ENCODE assay signal across 20 cellular contexts in genomic region chr3:10345911-10346310, GRCh38. TPM values are rescaled to one million over a fixed set of nuclear protein-coding genes. Genes with fewer than 3 reads are reported as not detected.
A peak's percentile ranks its signal among the peaks of the same experiment; 100 is the strongest.
DNase-seq lines count a peak whose midpoint lies in the region; ATAC-seq and TF ChIP-seq lines count a peak whose summit lies in the region.
"Had no signal": no experiment of that assay in that cellular context is flagged by ENCODE, and none has a peak within 500 bp of the region (broad histone marks: within the 10 kb centered on the region; RNA-seq: fewer than 3 reads in every experiment).

No MANE protein-coding gene starts in this region.

- H3K4ac ChIP-seq in IMR-90 (ENCODE audit: low read depth, low read length): no peak overlapping the region

- no peak overlapping the region for H2AFZ ChIP-seq in IMR-90 (replicated peaks; ENCODE audit: low read length, poor library complexity)
- H2AFZ ChIP-seq: GM23248 had no signal

- dilution Hi-C loops in IMR-90 (cut with HindIII; ENCODE audit: low sequenced_read_pairs, unreplicated experiment): no loop called here

- H3K4me3 ChIP-seq in IMR-90 (ENCODE audit: insufficient read depth, low read depth, low read length) (no peak overlapping the region), dorsolateral prefrontal cortex (no peak overlapping the region)
- H3K4me3 ChIP-seq: A549, GM23248, K562 had no signal

- no peak overlapping the region for H2BK120ac ChIP-seq in IMR-90 (ENCODE audit: low read depth, low read length)

- no TSS peak for BruUV-seq in IMR-90 (replicated peaks; lab: Mats Ljungman, UMichigan)

- H3K23ac ChIP-seq in IMR-90 (ENCODE audit: low read depth, low read length): no peak overlapping the region

- no peak for TF ChIP-seq RAD21 in IMR-90 (IDR thresholded peaks at IDR 0.05; ENCODE audit: low read length)

- H2AK5ac ChIP-seq in IMR-90 (ENCODE audit: low read depth, low read length): no peak overlapping the region

- no peaks in the 10 kb centered on the region for H3K4me1 ChIP-seq in IMR-90 (ENCODE audit: control insufficient read depth, insufficient read depth, low read length)
- H3K4me1 ChIP-seq: A549 had no signal

- H3K4me2 ChIP-seq in IMR-90 (ENCODE audit: low read depth, low read length): no peak overlapping the region
- H3K4me2 ChIP-seq: A549 had no signal

- no peaks in the 10 kb centered on the region for H3K9me3 Mint-ChIP-seq in natural killer cell treated with Interleukin-12 subunit alpha and Interleukin-12 subunit beta and Interleukin-15 and Interleukin-18, amount 100 ng/mL, for 72 hours
- H3K9me3 Mint-ChIP-seq: CD8-positive, alpha-beta memory T cell had no signal

- WGBS in IMR-90 (ENCODE audit: extremely low coverage in 2 of 2, insufficient read length in 1 of 2), 2 experiments: 100% methylated on average over 5 of the region's 15 CpGs; no CpG with 5 or more reads in 1 of the 2 experiments

- H3K9me3 ChIP-seq in IMR-90 (ENCODE audit: control insufficient read depth, insufficient read depth, low read length): no peaks in the 10 kb centered on the region
- H3K9me3 ChIP-seq: A549 had no signal

- H2BK15ac ChIP-seq in IMR-90 (ENCODE audit: low read depth, low read length): no peak overlapping the region

- H3K4me1 Mint-ChIP-seq in natural killer cell treated with Interleukin-12 subunit alpha and Interleukin-12 subunit beta and Interleukin-15 and Interleukin-18, amount 100 ng/mL, for 72 hours (ENCODE audit: low read depth in 2 of 2): peaks cover 0 to 6% of the 10 kb centered on the region in 2 donors
- H3K4me1 Mint-ChIP-seq: CD8-positive, alpha-beta memory T cell had no signal

- H3K4me3 Mint-ChIP-seq in natural killer cell treated with Interleukin-12 subunit alpha and Interleukin-12 subunit beta and Interleukin-15 and Interleukin-18, amount 100 ng/mL, for 72 hours: no peak overlapping the region
- H3K4me3 Mint-ChIP-seq: CD8-positive, alpha-beta memory T cell had no signal

- H3K56ac ChIP-seq in IMR-90 (ENCODE audit: extremely low read depth, insufficient read depth, low read length): no peak overlapping the region

- no peak overlapping the region for H3K14ac ChIP-seq in IMR-90 (replicated peaks; ENCODE audit: low read depth, low read length)

- no peak overlapping the region for H3K27ac Mint-ChIP-seq in natural killer cell treated with Interleukin-12 subunit alpha and Interleukin-12 subunit beta and Interleukin-15 and Interleukin-18, amount 100 ng/mL, for 72 hours

- DNase-seq in IMR-90 (no peak), dorsolateral prefrontal cortex (peak in 1 of 10 donors; percentile 31), mucosa of gallbladder (ENCODE audit: low spot score) (no peak), MV-4-11 (lab: John Stamatoyannopoulos, UW) (no peak)
- no peak for DNase-seq in natural killer cell treated with Interleukin-12 subunit alpha and Interleukin-12 subunit beta and Interleukin-15 and Interleukin-18, amount 100 ng/mL, for 72 hours (ENCODE audit: low spot score)
- DNase-seq: AML-193; CD8-positive, alpha-beta memory T cell; COR-L47; DMS 273 treated with DMSO at 0.1 percent for 48 hours; DMS53; DND-41; EL; GM23248; HCEC 1CT had no signal

- no peaks in the 10 kb centered on the region for H3K79me1 ChIP-seq in IMR-90 (ENCODE audit: low read depth in 1 of 2, low read length in 2 of 2)

- peaks cover 6% of the 10 kb centered on the region; the same call in 1 of the 2 replicates for H4K20me1 ChIP-seq in IMR-90 (ENCODE audit: insufficient read depth, low read length)

- no peaks in the 10 kb centered on the region for H3K9me1 ChIP-seq in IMR-90 (ENCODE audit: insufficient read depth, low read length)

- no peak overlapping the region for H3K9ac ChIP-seq in IMR-90 (ENCODE audit: low read depth, low read length)
- H3K9ac ChIP-seq: GM23248 had no signal

- no peak overlapping the region for H4K5ac ChIP-seq in IMR-90 (ENCODE audit: low read depth, low read length)

- in situ Hi-C loops in IMR-90 (cut with MboI; ENCODE audit: low sequenced_read_pairs): no loop called here

- no peak for TF ChIP-seq POLR2A in IMR-90 (IDR thresholded peaks at IDR 0.05; ENCODE audit: low read depth, low read length)

- no peaks in the 10 kb centered on the region for H3K36me3 Mint-ChIP-seq in natural killer cell treated with Interleukin-12 subunit alpha and Interleukin-12 subunit beta and Interleukin-15 and Interleukin-18, amount 100 ng/mL, for 72 hours
- H3K36me3 Mint-ChIP-seq: CD8-positive, alpha-beta memory T cell had no signal

- no peak for ATAC-seq in IMR-90 (ENCODE audit: low read depth)
- ATAC-seq in natural killer cell treated with Interleukin-12 subunit alpha and Interleukin-12 subunit beta and Interleukin-15 and Interleukin-18, amount 100 ng/mL, for 72 hours: no peak
- ATAC-seq: A549, K562 had no signal

- CTCF ChIA-PET in IMR-90 (lab: Yijun Ruan, JAX): interaction anchor here (0.6 kb wide), 1 partner anchor 737 kb away, joined by 4 read pairs; no protein-coding TSS in a partner anchor

- H3K27me3 ChIP-seq in IMR-90 (ENCODE audit: control insufficient read depth, insufficient read depth, low read length) (peaks cover 6% of the 10 kb centered on the region; the same call in 1 of the 2 replicates), dorsolateral prefrontal cortex (no peaks in the 10 kb centered on the region)

- H3K18ac ChIP-seq in IMR-90 (ENCODE audit: low read depth, low read length): no peak overlapping the region

- H4K91ac ChIP-seq in IMR-90 (ENCODE audit: insufficient read depth, low read depth, low read length): no peak overlapping the region

- POLR2A ChIA-PET in IMR-90 (lab: Charles Lee; ENCODE audit: unreplicated experiment): no interaction called here

- no peak overlapping the region for H3K27ac ChIP-seq in IMR-90 (ENCODE audit: insufficient read depth, low read length)
- H3K27ac ChIP-seq in dorsolateral prefrontal cortex: peak overlapping the region in 33 of 59 donors; percentile 16 to 76 (median 42)
- peak overlapping the region; percentile 31 for H3K27ac ChIP-seq in temporal lobe (ENCODE audit: low read depth, low read length)
- H3K27ac ChIP-seq: A549, GM23248, HL-60 had no signal

- TF ChIP-seq CTCF in IMR-90 (conservative IDR thresholded peaks at IDR 0.05; ENCODE audit: low read depth, low read length): no peak
- TF ChIP-seq CTCF in dorsolateral prefrontal cortex (IDR thresholded peaks at IDR 0.05 in 54 of 56, conservative IDR thresholded peaks at IDR 0.05 in 2 of 56; ENCODE audit: low read depth in 1 of 56, partially characterized antibody in 56 of 56): no peak

- peak overlapping the region; percentile 42 for H2AK9ac ChIP-seq in IMR-90 (replicated peaks; ENCODE audit: low read depth, low read length, poor library complexity)

- intact Hi-C loops in IMR-90 (cut with micrococcal nuclease): no loop called here
- intact Hi-C loops in dorsolateral prefrontal cortex (cut with DNase I): loop anchor here in 1 of 2 donors (2.0 kb wide), 1 partner anchor 393 kb away; no protein-coding TSS in a partner anchor

- H3K36me3 ChIP-seq in IMR-90 (ENCODE audit: control insufficient read depth, insufficient read depth, low read length): no peaks in the 10 kb centered on the region

- H3K27me3 Mint-ChIP-seq in natural killer cell treated with Interleukin-12 subunit alpha and Interleukin-12 subunit beta and Interleukin-15 and Interleukin-18, amount 100 ng/mL, for 72 hours: peaks cover 0 to 2% of the 10 kb centered on the region in 2 donors

- H2BK5ac ChIP-seq in IMR-90 (ENCODE audit: low read depth, low read length, poor library complexity, severe bottlenecking): no peak overlapping the region

- H2BK20ac ChIP-seq in IMR-90 (ENCODE audit: low read depth, low read length): no peak overlapping the region

- H4K8ac ChIP-seq in IMR-90 (ENCODE audit: low read depth in 2 of 2, low read length in 2 of 2): no peak overlapping the region

TF ChIP-seq in IMR-90, 13 proteins besides CTCF, POLR2A, EP300 and RAD21 (continues in another document):
- no peak for TF ChIP-seq SMC3 (IDR thresholded peaks at IDR 0.05; ENCODE audit: low read depth, low read length)
- no peak for TF ChIP-seq CEBPB (IDR thresholded peaks at IDR 0.05; ENCODE audit: low read depth, low read length)
- no peak for TF ChIP-seq MAZ (IDR thresholded peaks at IDR 0.05; ENCODE audit: borderline replicate concordance, low read depth, low read length)
- no peak for TF ChIP-seq NFE2L2 (IDR thresholded peaks at IDR 0.05; ENCODE audit: low read depth, low read length)
- TF ChIP-seq BHLHE40 (IDR thresholded peaks at IDR 0.05; ENCODE audit: low read depth, low read length): no peak
- TF ChIP-seq MXI1 (IDR thresholded peaks at IDR 0.05; ENCODE audit: borderline replicate concordance, low read depth, low read length): no peak
- TF ChIP-seq FOS (IDR thresholded peaks at IDR 0.05; ENCODE audit: low read depth, low read length): no peak
- no peak for TF ChIP-seq RFX5 (IDR thresholded peaks at IDR 0.05; ENCODE audit: low read depth, low read length)
- TF ChIP-seq MAFK (IDR thresholded peaks at IDR 0.05; ENCODE audit: low read depth, low read length): no peak
- no peak for TF ChIP-seq RCOR1 (IDR thresholded peaks at IDR 0.05; ENCODE audit: insufficient replicate concordance, low read length)

RNA-seq across cellular contexts. Expression of gene SEC13, which starts 25.0 kb away (rescaled TPM):
- 443 and 475 TPM in 2 replicates for total RNA-seq in IMR-90 (2012; rRNA removed)
- polyA plus RNA-seq in IMR-90 (2012; rRNA removed): 364 and 377 TPM in 2 replicates
- polyA plus RNA-seq in IMR-90 (2012; cell fraction: cytosol; rRNA removed): 372 and 417 TPM in 2 replicates
- polyA plus RNA-seq in IMR-90 (2012; cell fraction: nucleus; rRNA removed; ENCODE audit: low replicate concordance): 300 and 409 TPM in 2 replicates
- 10 to 100 TPM; 42.9 to 78.5 (median 62.1) TPM for total RNA-seq in dorsolateral prefrontal cortex
- 50.9 TPM for total RNA-seq in temporal lobe
- total RNA-seq in mucosa of gallbladder: 94.7 TPM
- total RNA-seq in natural killer cell treated with Interleukin-12 subunit alpha and Interleukin-12 subunit beta and Interleukin-15 and Interleukin-18, amount 100 ng/mL, for 72 hours: 100 to 1,000 TPM; 125 to 148 TPM

RNA-seq across cellular contexts. Expression of gene GHRL, which starts 53.2 kb away (rescaled TPM):
- not detected in 2 replicates for total RNA-seq in IMR-90 (2012; rRNA removed)
- polyA plus RNA-seq in IMR-90 (2012; rRNA removed): 0.27 TPM in 1 of 2 replicates, not detected in the other
- polyA plus RNA-seq in IMR-90 (2012; cell fraction: cytosol; rRNA removed): not detected in 2 replicates
- 0.11 and 0.62 TPM in 2 replicates for polyA plus RNA-seq in IMR-90 (2012; cell fraction: nucleus; rRNA removed; ENCODE audit: low replicate concordance)
- 1 to 10 TPM in 72 of 120 experiments, under 1 TPM in 24, not detected in 24; 0.32 to 6.7 (median 1.6) TPM for total RNA-seq in dorsolateral prefrontal cortex
- total RNA-seq in temporal lobe: 0.25 TPM
- 2.2 TPM for total RNA-seq in mucosa of gallbladder
- under 1 TPM; 0.69 to 0.78 TPM for total RNA-seq in natural killer cell treated with Interleukin-12 subunit alpha and Interleukin-12 subunit beta and Interleukin-15 and Interleukin-18, amount 100 ng/mL, for 72 hours
- total RNA-seq: GM23248, H4 had no signal
- polyA plus RNA-seq: A549, BJ had no signal
